1 cellular context compared by ENCODE assay signal in genomic region chr2:12089001-12089400, GRCh38.
TF ChIP-seq lines count a peak whose summit lies in the region.

No MANE protein-coding gene starts in this region.

TF ChIP-seq in K562, 482 proteins besides CTCF, POLR2A, EP300 and RAD21 (continued from another document):
- TF ChIP-seq ZNF639 (CRISPR knock-in tag; conservative IDR thresholded peaks at IDR 0.05 in 1 of 2, IDR thresholded peaks at IDR 0.05 in 1 of 2) (no peak), ZBTB12 (CRISPR knock-in tag; IDR thresholded peaks at IDR 0.05) (no peak), KLF13 (tag; IDR thresholded peaks at IDR 0.05; ENCODE audit: borderline replicate concordance, low read depth) (no peak), ZNF324 (CRISPR knock-in tag; IDR thresholded peaks at IDR 0.05) (no peak)
